In the genomic region with DNA sequence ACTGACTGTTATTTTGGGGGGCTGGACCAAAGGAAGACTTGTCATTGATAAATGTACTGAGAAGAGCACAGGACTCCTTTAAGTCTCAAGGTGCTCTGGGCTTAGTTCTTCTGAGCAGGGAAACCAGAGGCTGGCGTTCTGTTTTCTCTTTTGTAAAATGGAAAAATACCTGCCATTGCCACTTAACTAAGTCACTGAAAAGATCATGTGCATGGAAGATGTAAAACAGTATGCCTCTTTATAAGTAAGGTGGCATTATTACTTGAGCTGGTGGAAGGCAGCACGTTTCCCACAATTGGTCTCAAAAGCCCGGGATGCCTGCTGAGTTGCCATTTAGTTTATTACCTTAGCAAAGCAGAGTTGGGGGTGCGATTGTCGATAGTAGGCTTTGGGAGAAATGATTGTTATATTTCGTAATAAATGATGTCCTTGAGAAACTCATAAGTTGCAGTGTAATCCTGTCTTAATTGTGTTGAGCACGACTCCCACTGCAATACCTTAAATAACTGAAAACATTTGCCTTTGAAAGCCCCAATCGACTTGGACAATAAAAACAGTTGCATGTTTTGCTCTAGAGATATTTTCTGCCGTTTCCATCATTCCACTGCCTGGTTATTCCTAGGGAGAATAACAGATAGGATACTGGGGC, we compare ENCODE assay signal across 8 cellular contexts. TPM values are rescaled to one million over a fixed set of nuclear protein-coding genes. Genes with fewer than 3 reads are reported as not detected.
DNase-seq lines count a peak whose midpoint lies in the region; ATAC-seq and TF ChIP-seq lines count a peak whose summit lies in the region.

No MANE protein-coding gene starts in this region.

- DNase-seq in GM12865 (ENCODE audit: low read depth), result no peak
- no peak for DNase-seq in RWPE2 (ENCODE audit: low spot score)
- DNase-seq in esophagus squamous epithelium (lab: John Stamatoyannopoulos, UW), result no peak
- DNase-seq in COLO829 (ENCODE audit: low spot score), result no peak
- DNase-seq in D341Med (ENCODE audit: low spot score), result no peak
- no peak for DNase-seq in LoVo (ENCODE audit: low spot score)

- H3K27me3 ChIP-seq in RWPE2 (ENCODE audit: insufficient read depth, poor library complexity, severe bottlenecking), result no peaks in the 10 kb centered on the region
- H3K27me3 ChIP-seq in esophagus squamous epithelium, result no peaks in the 10 kb centered on the region
- H3K27me3 ChIP-seq in rectal smooth muscle tissue (ENCODE audit: control insufficient read depth, insufficient read depth, low read length), result no peaks in the 10 kb centered on the region

- H3K9ac ChIP-seq in rectal smooth muscle tissue (ENCODE audit: low read length), result no peak overlapping the region

- WGBS in esophagus squamous epithelium, 2 donors, result 4 to 9% methylated on average over 9 of the region's 9 CpGs

- H3K4me1 ChIP-seq in RWPE2 (ENCODE audit: insufficient read depth, poor library complexity, severe bottlenecking) (peaks cover 6% of the 10 kb centered on the region), esophagus squamous epithelium (peaks cover 12 to 69% (median 27%) of the 10 kb centered on the region in 3 donors), rectal smooth muscle tissue (ENCODE audit: control insufficient read depth, insufficient read depth, low read length) (no peaks in the 10 kb centered on the region)

- ATAC-seq in RWPE2 (ENCODE audit: low read depth) (no peak), GM19455 (IDR thresholded peaks at IDR 0.05; ENCODE audit: unreplicated experiment) (no peak)

- intact Hi-C loops in esophagus squamous epithelium (cut with DNase I), result loop anchor here (10.0 kb wide), 2 partner anchors 185 to 1035 kb away; no protein-coding TSS in a partner anchor

- H3K27ac ChIP-seq in RWPE2 (ENCODE audit: poor library complexity, severe bottlenecking), result peak overlapping the region; percentile 73
- peak overlapping the region; percentile 95 to 100 (median 98) for H3K27ac ChIP-seq in esophagus squamous epithelium
- peak overlapping the region; percentile 68 for H3K27ac ChIP-seq in rectal smooth muscle tissue (ENCODE audit: low read depth, low read length)

- no peaks in the 10 kb centered on the region for H3K9me3 ChIP-seq in RWPE2 (ENCODE audit: severe bottlenecking)
- no peaks in the 10 kb centered on the region for H3K9me3 ChIP-seq in esophagus squamous epithelium

- TF ChIP-seq CTCF in GM12865 (IDR thresholded peaks at IDR 0.05; ENCODE audit: insufficient read depth, low read depth, low read length, missing control alignments), result no peak
- no peak for TF ChIP-seq CTCF in RWPE2 (IDR thresholded peaks at IDR 0.05; ENCODE audit: poor library complexity, severe bottlenecking)
- TF ChIP-seq CTCF in esophagus squamous epithelium (IDR thresholded peaks at IDR 0.05), result no peak

- no peak for TF ChIP-seq POLR2A in esophagus squamous epithelium (IDR thresholded peaks at IDR 0.05)

- H3K36me3 ChIP-seq in RWPE2 (ENCODE audit: low read depth), result 0 out of 2 replicates have a peak, but pooled peaks cover 3% of the 10 kb centered on the region
- H3K36me3 ChIP-seq in esophagus squamous epithelium, result no peaks in the 10 kb centered on the region
- no peaks in the 10 kb centered on the region for H3K36me3 ChIP-seq in rectal smooth muscle tissue (ENCODE audit: control insufficient read depth, insufficient read depth, low read length)

- H3K4me3 ChIP-seq in GM12865 (ENCODE audit: low read depth, low read length), result peak overlapping the region; percentile 89
- peak overlapping the region; percentile 74 for H3K4me3 ChIP-seq in RWPE2 (ENCODE audit: severe bottlenecking)
- H3K4me3 ChIP-seq in esophagus squamous epithelium, result peak overlapping the region; percentile 54 to 94 (median 91)
- peak overlapping the region; percentile 73 for H3K4me3 ChIP-seq in rectal smooth muscle tissue (ENCODE audit: low read length)

RNA-seq across cellular contexts. Expression of a gene that starts 3.6 kb away (rescaled TPM):
- total RNA-seq in esophagus squamous epithelium, result 10 to 100 TPM; 13.3 to 19.6 (median 16.3) TPM
